8 cellular contexts compared by ENCODE assay signal in the genomic region with DNA sequence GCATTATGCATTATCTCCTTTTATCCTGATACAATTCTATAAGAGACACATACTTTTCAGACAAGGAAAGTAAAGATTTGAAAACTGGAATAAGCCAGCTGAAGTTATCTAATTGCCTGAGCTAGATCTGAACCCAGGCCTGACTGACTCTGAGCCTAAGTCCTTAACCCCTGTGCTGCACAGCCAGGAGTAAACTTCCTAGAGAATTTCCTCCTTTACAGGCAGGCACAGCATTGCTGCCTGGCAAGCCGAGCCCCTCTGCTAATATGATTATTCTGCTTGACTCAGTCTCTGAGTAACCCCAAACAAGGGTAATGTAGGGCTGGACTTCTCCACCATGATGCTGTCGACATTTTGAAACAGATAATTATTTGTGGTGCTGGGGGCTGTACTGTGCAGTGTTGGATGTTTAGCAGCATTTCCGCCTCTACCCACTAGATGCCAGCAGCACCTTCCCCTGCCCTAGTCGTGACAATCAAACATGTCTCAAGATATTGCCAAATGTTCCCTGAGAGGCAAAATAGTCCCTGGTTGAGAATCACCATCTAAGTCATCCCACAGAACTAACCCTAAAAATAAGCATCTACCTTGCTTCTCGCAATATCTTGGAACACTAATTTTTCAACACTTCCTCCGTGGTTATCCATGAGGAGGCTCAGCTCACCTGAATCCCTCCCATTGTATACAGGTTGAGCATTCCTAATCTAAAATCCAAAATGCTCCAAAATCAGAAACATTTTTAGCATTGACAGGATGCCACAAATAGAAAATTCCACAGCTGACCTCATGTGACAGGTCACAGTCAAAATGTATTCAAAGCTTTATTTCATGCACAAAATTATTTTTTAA. TPM values are rescaled to one million over a fixed set of nuclear protein-coding genes. Genes with fewer than 3 reads are reported as not detected.
DNase-seq lines count a peak whose midpoint lies in the region; ATAC-seq and TF ChIP-seq lines count a peak whose summit lies in the region.

No MANE protein-coding gene starts in this region.

- intact Hi-C loops in breast epithelium (cut with DNase I; ENCODE audit: low total_unique reads), result no loop called here

- TF ChIP-seq POLR2A in breast epithelium (IDR thresholded peaks at IDR 0.05), result no peak

- peak in 2 of 3 donors; percentile 44 to 57 for TF ChIP-seq CTCF in breast epithelium (IDR thresholded peaks at IDR 0.05)
- peak; percentile 92 for TF ChIP-seq CTCF in kidney epithelial cell (IDR thresholded peaks at IDR 0.05; ENCODE audit: insufficient read depth, low read length, poor library complexity, severe bottlenecking)

- H3K27ac ChIP-seq in breast epithelium, result no peak overlapping the region

- H3K27me3 ChIP-seq in breast epithelium (no peaks in the 10 kb centered on the region), kidney epithelial cell (ENCODE audit: control insufficient read depth, insufficient read depth, low read length) (no peaks in the 10 kb centered on the region)

- DNase-seq in activated naive CD4-positive, alpha-beta T cell treated with Interleukin-2 at 50 U/mL for 16 hours, result peak; percentile 37
- no peak for DNase-seq in activated naive CD4-positive, alpha-beta T cell (lab: John Stamatoyannopoulos, UW)
- DNase-seq in HK-2 (ENCODE audit: unreplicated experiment), result peak; percentile 49
- peak; percentile 62 for DNase-seq in RPMI7951 (ENCODE audit: low read depth)
- DNase-seq in breast epithelium (ENCODE audit: low spot score in 2 of 2), result no peak
- no peak for DNase-seq in kidney epithelial cell (ENCODE audit: low read depth)
- DNase-seq in stimulated activated naive B cell treated with anti-CD40 and anti-IgM and Interleukin-4, amounts not matched to agents 10 μg/mL and 1 μg/mL and 100 μg/mL, for 72 hours, result no peak

- H3K27ac Mint-ChIP-seq in stimulated activated naive B cell treated with anti-CD40 and anti-IgM and Interleukin-4, amounts not matched to agents 10 μg/mL and 1 μg/mL and 100 μg/mL, for 72 hours, result no peak overlapping the region

- peaks cover 0 to 4% of the 10 kb centered on the region in 2 donors for H3K4me1 Mint-ChIP-seq in stimulated activated naive B cell treated with anti-CD40 and anti-IgM and Interleukin-4, amounts not matched to agents 10 μg/mL and 1 μg/mL and 100 μg/mL, for 72 hours

- no peaks in the 10 kb centered on the region for H3K36me3 Mint-ChIP-seq in stimulated activated naive B cell treated with anti-CD40 and anti-IgM and Interleukin-4, amounts not matched to agents 10 μg/mL and 1 μg/mL and 100 μg/mL, for 72 hours

- H3K9me3 ChIP-seq in breast epithelium, result no peaks in the 10 kb centered on the region

- H3K4me3 Mint-ChIP-seq in stimulated activated naive B cell treated with anti-CD40 and anti-IgM and Interleukin-4, amounts not matched to agents 10 μg/mL and 1 μg/mL and 100 μg/mL, for 72 hours, result no peak overlapping the region

- ATAC-seq in stimulated activated naive B cell treated with anti-CD40 and anti-IgM and Interleukin-4, amounts not matched to agents 10 μg/mL and 1 μg/mL and 100 μg/mL, for 72 hours (replicated peaks), result peak; percentile 78 to 85
- no peak for ATAC-seq in HG03196 (IDR thresholded peaks at IDR 0.05; ENCODE audit: unreplicated experiment)

- H3K4me3 ChIP-seq in breast epithelium (no peak overlapping the region), kidney epithelial cell (ENCODE audit: low read depth, low read length) (no peak overlapping the region)

- peaks cover 22 to 26% of the 10 kb centered on the region in 2 donors for H3K27me3 Mint-ChIP-seq in stimulated activated naive B cell treated with anti-CD40 and anti-IgM and Interleukin-4, amounts not matched to agents 10 μg/mL and 1 μg/mL and 100 μg/mL, for 72 hours

- H3K36me3 ChIP-seq in breast epithelium (no peaks in the 10 kb centered on the region), kidney epithelial cell (ENCODE audit: control insufficient read depth, insufficient read depth, low read length) (no peaks in the 10 kb centered on the region)

- no peaks in the 10 kb centered on the region for H3K9me3 Mint-ChIP-seq in stimulated activated naive B cell treated with anti-CD40 and anti-IgM and Interleukin-4, amounts not matched to agents 10 μg/mL and 1 μg/mL and 100 μg/mL, for 72 hours

- H3K4me1 ChIP-seq in breast epithelium, result no peaks in the 10 kb centered on the region

RNA-seq across cellular contexts. Expression of gene CAMK1G, which starts 18.5 kb away (rescaled TPM):
- 4.5 and 7.3 TPM in 2 replicates for total RNA-seq in RPMI7951 (2014; rRNA removed; shearing (Covaris generic))
- total RNA-seq in breast epithelium, result 1 to 10 TPM in 1 of 3 donors, under 1 TPM in 1, not detected in 1; 0.16 to 1.8 TPM
- total RNA-seq in kidney epithelial cell, result 0.14 and 0.21 TPM in 2 replicates

RNA-seq across cellular contexts. Expression of gene LAMB3, which starts 50.2 kb away (rescaled TPM):
- 20.2 and 22.5 TPM in 2 replicates for total RNA-seq in RPMI7951 (2014; rRNA removed; shearing (Covaris generic))
- total RNA-seq in breast epithelium (10 to 100 TPM; 23.9 to 48.0 (median 35.6) TPM), kidney epithelial cell (343 and 348 TPM in 2 replicates)

Comparison
In these comparisons a context has a peak if more than half of its experiments do, and no peak if none do; other contexts are left out.
1. DNase-seq: peak in activated naive CD4-positive, alpha-beta T cell treated with Interleukin-2 at 50 U/mL for 16 hours (single experiment), HK-2 (single experiment) and RPMI7951 (single experiment); none in activated naive CD4-positive, alpha-beta T cell (0 of 4), breast epithelium (0 of 2), kidney epithelial cell (single experiment) and stimulated activated naive B cell treated with anti-CD40 and anti-IgM and Interleukin-4, amounts not matched to agents 10 μg/mL and 1 μg/mL and 100 μg/mL, for 72 hours (single experiment).